24 cellular contexts compared by ENCODE assay signal in the genomic region with DNA sequence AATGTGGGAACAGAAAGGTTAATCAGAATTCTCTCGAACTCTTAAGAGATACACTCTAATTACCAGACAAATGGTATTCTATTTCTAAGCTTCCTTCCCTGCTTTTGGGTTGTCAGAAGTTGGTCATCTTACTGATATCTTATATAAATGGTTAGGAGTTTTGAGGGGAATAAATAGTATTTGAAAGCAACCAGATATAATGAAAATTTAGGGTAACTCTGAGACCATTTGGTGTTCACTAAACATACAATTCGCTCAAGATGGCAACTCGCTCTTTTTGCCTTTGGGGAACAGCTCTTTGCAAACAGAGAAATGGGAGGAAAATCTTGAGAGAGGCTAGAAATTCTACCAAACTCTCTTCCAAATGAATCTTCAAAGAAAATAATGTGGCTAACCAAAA.
DNase-seq lines count a peak whose midpoint lies in the region; ATAC-seq and TF ChIP-seq lines count a peak whose summit lies in the region.
"Had no signal": no experiment of that assay in that cellular context is flagged by ENCODE, and none has a peak within 500 bp of the region (broad histone marks: within the 10 kb centered on the region; RNA-seq: fewer than 3 reads in every experiment).

No MANE protein-coding gene starts in this region.

- peak overlapping the region in 3 of 8 donors; percentile 63 to 92 (median 92) for H3K4me3 Mint-ChIP-seq in naive B cell
- H3K4me3 Mint-ChIP-seq: activated CD4-positive, alpha-beta T cell treated with anti-CD3 and anti-CD28 coated beads, Interleukin-2, amount 10 ng/mL, durations not matched to agents 7 days and 5 days; activated naive CD8-positive, alpha-beta T cell treated with anti-CD3 and anti-CD28 coated beads for 36 hours; activated T-helper 17 cell treated with anti-CD3 and anti-CD28 coated beads, Interleukin-2, amount 50 U/mL, for 72 hours; CD4-positive, alpha-beta T cell; stimulated activated naive CD8-positive, alpha-beta T cell treated with anti-CD3 and anti-CD28 coated beads, Interleukin-15, amount 100 ng/mL, for 72 hours; T-helper 1 cell treated with Interleukin-12 subunit alpha and Interleukin-12 subunit beta and Interleukin-4 antibody, amounts not matched to agents 30 μg/mL and 1 μg/mL, for 36 hours had no signal

- in situ Hi-C loops in HAP-1 (cut with MboI; ENCODE audit: low sequenced_read_pairs), result no loop called here

- peaks cover 22 to 29% (median 22%) of the 10 kb centered on the region in 3 donors for H3K4me1 Mint-ChIP-seq in naive B cell
- H3K4me1 Mint-ChIP-seq: activated CD4-positive, alpha-beta T cell treated with anti-CD3 and anti-CD28 coated beads, Interleukin-2, amount 10 ng/mL, durations not matched to agents 7 days and 5 days; activated naive CD8-positive, alpha-beta T cell treated with anti-CD3 and anti-CD28 coated beads for 36 hours; activated T-helper 17 cell treated with anti-CD3 and anti-CD28 coated beads, Interleukin-2, amount 50 U/mL, for 72 hours; stimulated activated naive CD8-positive, alpha-beta T cell treated with anti-CD3 and anti-CD28 coated beads, Interleukin-15, amount 100 ng/mL, for 72 hours had no signal

- H3K9me3 Mint-ChIP-seq in naive B cell, result no peaks in the 10 kb centered on the region
- H3K9me3 Mint-ChIP-seq: activated CD4-positive, alpha-beta T cell treated with anti-CD3 and anti-CD28 coated beads, Interleukin-2, amount 10 ng/mL, durations not matched to agents 7 days and 5 days; activated naive CD8-positive, alpha-beta T cell treated with anti-CD3 and anti-CD28 coated beads for 36 hours; activated T-helper 17 cell treated with anti-CD3 and anti-CD28 coated beads, Interleukin-2, amount 50 U/mL, for 72 hours; CD4-positive, alpha-beta T cell; stimulated activated naive CD8-positive, alpha-beta T cell treated with anti-CD3 and anti-CD28 coated beads, Interleukin-15, amount 100 ng/mL, for 72 hours; T-helper 1 cell treated with Interleukin-12 subunit alpha and Interleukin-12 subunit beta and Interleukin-4 antibody, amounts not matched to agents 30 μg/mL and 1 μg/mL, for 36 hours had no signal

- H3K9ac ChIP-seq in BLaER1 treated with 17β-estradiol and CSF1 and Interleukin-3, amounts not matched to agents 10 nM and 100 nM, result peak overlapping the region in 1 of 11 experiments; percentile 69; a peak in 1 of 22 replicates

- H3K27ac ChIP-seq in BLaER1 treated with 17β-estradiol and CSF1 and Interleukin-3, amounts not matched to agents 10 nM and 100 nM, result peak overlapping the region in 10 of 11 experiments; percentile 67 to 87 (median 83); a peak in 19 of 22 replicates
- peak overlapping the region; percentile 79 to 88 for H3K27ac ChIP-seq in ascending aorta
- H3K27ac ChIP-seq: hepatocyte had no signal

- no peaks in the 10 kb centered on the region for H3K36me3 Mint-ChIP-seq in naive B cell
- H3K36me3 Mint-ChIP-seq: activated naive CD8-positive, alpha-beta T cell treated with anti-CD3 and anti-CD28 coated beads for 36 hours; naive thymus-derived CD8-positive, alpha-beta T cell had no signal

- peaks cover 0 to 18% (median 0%) of the 10 kb centered on the region in 11 experiments; a peak in 5 of 22 replicates for H4K20me1 ChIP-seq in BLaER1 treated with 17β-estradiol and CSF1 and Interleukin-3, amounts not matched to agents 10 nM and 100 nM

- TF ChIP-seq CTCF in ascending aorta (IDR thresholded peaks at IDR 0.05), result no peak

- ATAC-seq in naive B cell (ENCODE audit: low read depth in 2 of 2), result no peak
- no peak for ATAC-seq in HG03565 (IDR thresholded peaks at IDR 0.05; ENCODE audit: unreplicated experiment)
- ATAC-seq: activated T-helper 17 cell treated with anti-CD3 and anti-CD28 coated beads, Interleukin-2, amount 50 U/mL, for 72 hours; naive thymus-derived CD8-positive, alpha-beta T cell; stimulated activated naive CD8-positive, alpha-beta T cell treated with anti-CD3 and anti-CD28 coated beads, Interleukin-15, amount 100 ng/mL, for 72 hours had no signal

- peak overlapping the region in 9 of 11 experiments; percentile 65 to 89 (median 79); a peak in 15 of 22 replicates for H3K4me2 ChIP-seq in BLaER1 treated with 17β-estradiol and CSF1 and Interleukin-3, amounts not matched to agents 10 nM and 100 nM
- H3K4me2 ChIP-seq: hepatocyte had no signal

- intact Hi-C loops in ascending aorta (cut with DNase I), result loop anchor here (5.0 kb wide), 1 partner anchor 95 kb away; no protein-coding TSS in a partner anchor

- no peaks in the 10 kb centered on the region for H3K9me3 ChIP-seq in BLaER1 treated with 17β-estradiol and CSF1 and Interleukin-3, amounts not matched to agents 10 nM and 100 nM (replicated peaks in 1 of 11)
- H3K9me3 ChIP-seq in ascending aorta (no peaks in the 10 kb centered on the region), HAP-1 (no peaks in the 10 kb centered on the region)
- H3K9me3 ChIP-seq: pancreas had no signal

- no peak overlapping the region for H3K4me3 ChIP-seq in BLaER1 treated with 17β-estradiol and CSF1 and Interleukin-3, amounts not matched to agents 10 nM and 100 nM
- H3K4me3 ChIP-seq in ascending aorta (no peak overlapping the region), HAP-1 (no peak overlapping the region)
- H3K4me3 ChIP-seq: GM12878, hepatocyte, pancreas had no signal

- DNase-seq in ascending aorta (ENCODE audit: low spot score in 2 of 2) (no peak), naive B cell (no peak), superior temporal gyrus (ENCODE audit: extremely low spot score) (peak; percentile 78), hippocampal formation (lab: John Stamatoyannopoulos, UW) (no peak), HAP-1 (ENCODE audit: low spot score in 2 of 2) (no peak)
- DNase-seq in stimulated activated CD4-positive, alpha-beta T cell treated with anti-CD3 and anti-CD28 coated beads, Interleukin-15, amount 100 ng/mL, for 24 hours, result no peak
- DNase-seq: activated CD4-positive, alpha-beta T cell treated with anti-CD3 and anti-CD28 coated beads, Interleukin-2, amount 10 ng/mL, durations not matched to agents 7 days and 5 days; activated naive CD8-positive, alpha-beta T cell treated with anti-CD3 and anti-CD28 coated beads for 36 hours; CD4-positive, alpha-beta T cell; cortex of kidney; naive thymus-derived CD8-positive, alpha-beta T cell; NCI-H187 treated with DMSO at 0.1 percent for 48 hours; NCI-H226; NCI-H82; OCI-M1; pancreas; SHP77; stimulated activated naive CD8-positive, alpha-beta T cell treated with anti-CD3 and anti-CD28 coated beads, Interleukin-15, amount 100 ng/mL, for 72 hours had no signal

- H3K27ac Mint-ChIP-seq in naive B cell, result peak overlapping the region; percentile 22 to 93 (median 90)
- H3K27ac Mint-ChIP-seq: activated CD4-positive, alpha-beta T cell treated with anti-CD3 and anti-CD28 coated beads, Interleukin-2, amount 10 ng/mL, durations not matched to agents 7 days and 5 days; activated naive CD8-positive, alpha-beta T cell treated with anti-CD3 and anti-CD28 coated beads for 36 hours; activated T-helper 17 cell treated with anti-CD3 and anti-CD28 coated beads, Interleukin-2, amount 50 U/mL, for 72 hours; CD4-positive, alpha-beta T cell; stimulated activated naive CD8-positive, alpha-beta T cell treated with anti-CD3 and anti-CD28 coated beads, Interleukin-15, amount 100 ng/mL, for 72 hours; T-helper 1 cell treated with Interleukin-12 subunit alpha and Interleukin-12 subunit beta and Interleukin-4 antibody, amounts not matched to agents 30 μg/mL and 1 μg/mL, for 36 hours had no signal

- H3K27me3 Mint-ChIP-seq in naive B cell, result no peaks in the 10 kb centered on the region
- H3K27me3 Mint-ChIP-seq: activated T-helper 17 cell treated with anti-CD3 and anti-CD28 coated beads, Interleukin-2, amount 50 U/mL, for 72 hours; CD4-positive, alpha-beta T cell; naive thymus-derived CD8-positive, alpha-beta T cell had no signal

- peaks cover 0 to 73% (median 41%) of the 10 kb centered on the region in 11 experiments; a peak in 13 of 22 replicates for H3K36me3 ChIP-seq in BLaER1 treated with 17β-estradiol and CSF1 and Interleukin-3, amounts not matched to agents 10 nM and 100 nM
- no peaks in the 10 kb centered on the region for H3K36me3 ChIP-seq in ascending aorta
- no peaks in the 10 kb centered on the region for H3K36me3 ChIP-seq in HAP-1 (replicated peaks)
- H3K36me3 ChIP-seq: pancreas had no signal

- H3K27me3 ChIP-seq in BLaER1 treated with 17β-estradiol and CSF1 and Interleukin-3, amounts not matched to agents 10 nM and 100 nM, result no peaks in the 10 kb centered on the region
- H3K27me3 ChIP-seq in ascending aorta (no peaks in the 10 kb centered on the region), HAP-1 (ENCODE audit: low read depth) (no peaks in the 10 kb centered on the region)
- H3K27me3 ChIP-seq: hepatocyte had no signal

- H3K4me1 ChIP-seq in BLaER1 treated with 17β-estradiol and CSF1 and Interleukin-3, amounts not matched to agents 10 nM and 100 nM, result peaks cover 51 to 66% (median 55%) of the 10 kb centered on the region in 10 experiments
- H3K4me1 ChIP-seq in ascending aorta (peaks cover 0 to 16% of the 10 kb centered on the region in 2 donors), HAP-1 (peaks cover 9% of the 10 kb centered on the region)
- H3K4me1 ChIP-seq: pancreas had no signal
